20 cellular contexts compared by ENCODE assay signal in genomic region chr6:82646231-82646615, GRCh38.
A peak's percentile ranks its signal among the peaks of the same experiment; 100 is the strongest.
DNase-seq lines count a peak whose midpoint lies in the region; ATAC-seq, FAIRE-seq and TF ChIP-seq lines count a peak whose summit lies in the region.
"Had no signal": no experiment of that assay in that cellular context is flagged by ENCODE, and none has a peak within 500 bp of the region (broad histone marks: within the 10 kb centered on the region; RNA-seq: fewer than 3 reads in every experiment).

No MANE protein-coding gene starts in this region.

- intact Hi-C loops in esophagus muscularis mucosa (cut with DNase I), result no loop called here
- intact Hi-C loops in prostate gland (cut with DNase I), result no loop called here
- intact Hi-C loops in spleen (cut with DNase I; ENCODE audit: low total_unique reads), result no loop called here

- peak overlapping the region; percentile 35 for H3K4me2 ChIP-seq in A549
- H3K4me2 ChIP-seq: GM23338 had no signal

- no peak for TF ChIP-seq POLR2A in A549 (IDR thresholded peaks at IDR 0.05; ENCODE audit: low read length)
- TF ChIP-seq POLR2A in esophagus muscularis mucosa (IDR thresholded peaks at IDR 0.05; ENCODE audit: low read depth), result no peak
- no peak for TF ChIP-seq POLR2A in prostate gland (IDR thresholded peaks at IDR 0.05)
- TF ChIP-seq POLR2A in spleen (IDR thresholded peaks at IDR 0.05), result no peak

- no peak for FAIRE-seq in A549 (lab: Jason Lieb, UNC)

- H3K36me3 ChIP-seq in esophagus muscularis mucosa, result no peaks in the 10 kb centered on the region
- no peaks in the 10 kb centered on the region for H3K36me3 ChIP-seq in prostate gland
- H3K36me3 ChIP-seq in spleen, result no peaks in the 10 kb centered on the region
- H3K36me3 ChIP-seq: BE2C, SJCRH30 had no signal

- H3K27ac ChIP-seq in A549 (no peak overlapping the region; a peak in 1 of 6 replicates), RWPE1 (no peak overlapping the region), esophagus muscularis mucosa (replicated peaks in 1 of 4) (peak overlapping the region in 3 of 4 donors; percentile 15 to 55 (median 45)), prostate gland (no peak overlapping the region), caudate nucleus (ENCODE audit: low read depth, low read length) (no peak overlapping the region), spleen (no peak overlapping the region)
- H3K27ac ChIP-seq: SJCRH30 had no signal

- H3K9me3 ChIP-seq in A549 (no peaks in the 10 kb centered on the region), esophagus muscularis mucosa (no peaks in the 10 kb centered on the region), prostate gland (no peaks in the 10 kb centered on the region), spleen (peaks cover 0 to 5% (median 0%) of the 10 kb centered on the region in 8 donors)
- H3K9me3 ChIP-seq: BE2C, SJCRH30 had no signal

- H3K4me3 ChIP-seq in A549 (no peak overlapping the region), esophagus muscularis mucosa (no peak overlapping the region), prostate gland (no peak overlapping the region), spleen (no peak overlapping the region)
- H3K4me3 ChIP-seq: GM23338, SJCRH30 had no signal

- POLR2A ChIA-PET in A549 (lab: Yijun Ruan, JAX) (no interaction called here), RWPE1 (lab: Yijun Ruan, JAX; ENCODE audit: low non-redundant PET) (no interaction called here)

- no peak for TF ChIP-seq CTCF in A549 (IDR thresholded peaks at IDR 0.05)
- no peak for TF ChIP-seq CTCF in RWPE1 (conservative IDR thresholded peaks at IDR 0.05; ENCODE audit: low read depth)
- TF ChIP-seq CTCF in esophagus muscularis mucosa (IDR thresholded peaks at IDR 0.05), result no peak
- no peak for TF ChIP-seq CTCF in prostate gland (IDR thresholded peaks at IDR 0.05)
- TF ChIP-seq CTCF in spleen (IDR thresholded peaks at IDR 0.05 in 8 of 11, conservative IDR thresholded peaks at IDR 0.05 in 3 of 11), result no peak

- TF ChIP-seq EP300 in A549 (IDR thresholded peaks at IDR 0.05) (no peak), esophagus muscularis mucosa (IDR thresholded peaks at IDR 0.05) (no peak)

- WGBS in A549 (ENCODE audit: missing lambda C conversion rate), result 6% methylated on average over 1 of the region's 1 CpG
- WGBS in esophagus muscularis mucosa, result 47% methylated on average over 1 of the region's 1 CpG
- 53% methylated on average over 1 of the region's 1 CpG for WGBS in prostate gland
- 66 to 86% (median 76%) methylated on average over 1 of the region's 1 CpG for WGBS in spleen, 5 donors

- CTCF ChIA-PET in A549 (lab: Yijun Ruan, JAX) (no interaction called here), RWPE1 (lab: Yijun Ruan, JAX) (no interaction called here)

- H3K4me1 ChIP-seq in A549 (peaks cover 12% of the 10 kb centered on the region; the same call in 1 of the 3 replicates), esophagus muscularis mucosa (peaks cover 3 to 27% (median 21%) of the 10 kb centered on the region in 4 donors), prostate gland (replicated peaks) (no peaks in the 10 kb centered on the region), spleen (no peaks in the 10 kb centered on the region)
- H3K4me1 ChIP-seq: BE2C, SJCRH30 had no signal

- H3K27me3 ChIP-seq in esophagus muscularis mucosa, result no peaks in the 10 kb centered on the region
- no peaks in the 10 kb centered on the region for H3K27me3 ChIP-seq in prostate gland (replicated peaks; ENCODE audit: insufficient read depth)
- no peaks in the 10 kb centered on the region for H3K27me3 ChIP-seq in spleen (replicated peaks in 1 of 7)
- H3K27me3 ChIP-seq: BE2C, SJCRH30 had no signal

- DNase-seq in A549 (ENCODE audit: low read depth in 1 of 2, low spot score in 1 of 2) (peak in 1 of 2 experiments; percentile 2), ELR (ENCODE audit: low read depth) (peak; percentile 13), RWPE1 (ENCODE audit: low spot score) (peak; percentile 7), esophagus muscularis mucosa (ENCODE audit: extremely low spot score) (no peak), prostate gland (ENCODE audit: low spot score) (no peak), caudate nucleus (lab: John Stamatoyannopoulos, UW) (no peak), spleen (no peak)
- DNase-seq: BE2C; CD4-positive, CD25-positive, alpha-beta regulatory T cell; COR-L47; DMS153; HCEC 1CT; NCI-H1105 treated with DMSO at 0.1 percent for 48 hours; NCI-H1694; NCI-H510A treated with DMSO at 0.1 percent for 48 hours; NCI-H82; OCI-M1; SJCRH30 had no signal

- TF ChIP-seq RAD21 in A549 (conservative IDR thresholded peaks at IDR 0.05 in 1 of 2, IDR thresholded peaks at IDR 0.05 in 1 of 2), result no peak

- ATAC-seq in A549, result peak; percentile 35 to 43; a peak in 1 of 6 replicates
- no peak for ATAC-seq in HG03457 (IDR thresholded peaks at IDR 0.05; ENCODE audit: unreplicated experiment)
- ATAC-seq: GM23338 had no signal

TF ChIP-seq in A549, 52 proteins besides CTCF, POLR2A, EP300 and RAD21:
- TF ChIP-seq FOSL2 (IDR thresholded peaks at IDR 0.05), result no peak
- TF ChIP-seq FOSL2 (CRISPR knock-in tag; IDR thresholded peaks at IDR 0.05), result 0 out of 2 replicates have a peak, but pooled peaks have one; percentile 18
- TF ChIP-seq NPAS2 (CRISPR knock-in tag; IDR thresholded peaks at IDR 0.05; ENCODE audit: borderline replicate concordance), result no peak

Comparison
In these comparisons a context has a peak if more than half of its experiments do, and no peak if none do; other contexts are left out.
1. DNase-seq: peak in ELR (single experiment) and RWPE1 (single experiment); none in esophagus muscularis mucosa (single experiment), prostate gland (single experiment), caudate nucleus (0 of 61) and spleen (single experiment).
2. H3K27ac ChIP-seq: peak in esophagus muscularis mucosa (3 of 4); none in A549 (0 of 2), RWPE1 (single experiment), prostate gland (0 of 2), caudate nucleus (single experiment) and spleen (0 of 8).